8 cellular contexts compared by ENCODE assay signal in the genomic region with DNA sequence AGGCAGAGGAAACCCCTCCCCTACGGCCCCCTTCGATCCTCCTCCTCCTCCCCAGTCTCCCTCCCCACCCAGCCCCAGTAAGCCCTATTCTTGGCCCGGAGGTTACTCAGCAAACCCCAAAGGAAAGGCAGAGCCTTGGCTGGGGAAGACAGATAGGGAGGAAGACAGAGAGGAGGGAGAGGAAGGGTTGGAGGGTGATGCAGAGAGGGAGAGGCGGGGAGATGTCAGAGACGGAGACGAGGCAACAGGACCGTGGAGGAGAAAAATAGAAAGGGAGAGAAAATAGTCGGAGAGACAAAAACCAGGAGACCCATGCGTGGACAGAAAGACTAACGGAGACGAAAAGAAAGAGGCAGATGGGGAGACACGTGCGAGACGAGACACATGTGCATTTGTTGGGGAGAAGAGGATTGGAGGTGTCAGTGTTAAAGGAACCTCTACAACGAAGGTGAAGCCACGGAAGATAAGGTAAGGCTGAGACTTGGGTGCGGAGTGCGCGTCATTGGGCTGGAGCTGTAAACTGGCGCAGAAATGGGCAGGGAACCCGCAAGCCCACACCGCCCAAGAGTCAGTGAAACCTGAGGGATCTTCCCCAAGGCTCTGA. TPM values are rescaled to one million over a fixed set of nuclear protein-coding genes. Genes with fewer than 3 reads are reported as not detected.
DNase-seq lines count a peak whose midpoint lies in the region; ATAC-seq and TF ChIP-seq lines count a peak whose summit lies in the region.

No MANE protein-coding gene starts in this region.

- peaks cover 4% of the 10 kb centered on the region; the same call in 1 of the 2 replicates for H4K20me1 ChIP-seq in SU-DHL-6 (ENCODE audit: low read depth, low read length)

- H3K9me3 Mint-ChIP-seq in progenitor cell of endocrine pancreas (ENCODE audit: low read depth): no peaks in the 10 kb centered on the region

- H3K9me3 ChIP-seq in SU-DHL-6 (ENCODE audit: insufficient read depth, low read length): no peaks in the 10 kb centered on the region

- no peak overlapping the region for H2AFZ ChIP-seq in SU-DHL-6 (ENCODE audit: low read depth, low read length, severe bottlenecking)

- peak overlapping the region; percentile 74 for H3K4me2 ChIP-seq in SU-DHL-6 (ENCODE audit: low read depth, low read length, poor library complexity, severe bottlenecking)

- TF ChIP-seq CTCF in SU-DHL-6 (IDR thresholded peaks at IDR 0.05; ENCODE audit: insufficient read depth, low read length, poor library complexity, severe bottlenecking) (no peak), progenitor cell of endocrine pancreas (IDR thresholded peaks at IDR 0.05; ENCODE audit: unreplicated experiment) (no peak)

- ATAC-seq in GM18873 (IDR thresholded peaks at IDR 0.05; ENCODE audit: low FRiP score, unreplicated experiment): no peak

- H3K9ac ChIP-seq in SU-DHL-6 (ENCODE audit: low read length): peak overlapping the region; percentile 94

- peaks cover 14% of the 10 kb centered on the region for H3K4me1 Mint-ChIP-seq in progenitor cell of endocrine pancreas (ENCODE audit: low read depth)

- peaks cover 4% of the 10 kb centered on the region; the same call in 1 of the 2 replicates for H3F3A ChIP-seq in SU-DHL-6 (ENCODE audit: insufficient read depth)

- H3K27me3 ChIP-seq in SU-DHL-6 (ENCODE audit: low read length): no peaks in the 10 kb centered on the region

- no peak overlapping the region for H3K27ac Mint-ChIP-seq in progenitor cell of endocrine pancreas

- peak overlapping the region; percentile 52 for H3K4me3 Mint-ChIP-seq in progenitor cell of endocrine pancreas (ENCODE audit: low read depth)

- DNase-seq in activated CD8-positive, alpha-beta memory T cell treated with anti-CD3 and anti-CD28 coated beads for 24 hours: peak; percentile 69
- no peak for DNase-seq in activated CD8-positive, alpha-beta memory T cell treated with anti-CD3 and anti-CD28 coated beads, Interleukin-2, amount 50 U/mL, for 4 hours
- DNase-seq in fibroblast of peridontal ligament (ENCODE audit: extremely low read depth) (peak; percentile 16), progenitor cell of endocrine pancreas (ENCODE audit: low spot score, unreplicated experiment) (no peak), NCI-H1048 (lab: John Stamatoyannopoulos, UW) (no peak), SKM-1 treated with dmso at 0.1 percent for 144 hours (lab: John Stamatoyannopoulos, UW; ENCODE audit: unreplicated experiment) (no peak)

- peaks cover 49% of the 10 kb centered on the region for H3K27me3 Mint-ChIP-seq in progenitor cell of endocrine pancreas

- H3K4me3 ChIP-seq in SU-DHL-6 (ENCODE audit: insufficient read depth, low read length, poor library complexity, severe bottlenecking): peak overlapping the region; percentile 92

- H3K9me2 ChIP-seq in SU-DHL-6 (replicated peaks; ENCODE audit: insufficient read depth, low read length): no peaks in the 10 kb centered on the region

- H3K27ac ChIP-seq in SU-DHL-6 (ENCODE audit: low read depth, low read length): peak overlapping the region; percentile 86

- peaks cover 53% of the 10 kb centered on the region for H3K79me2 ChIP-seq in SU-DHL-6 (ENCODE audit: insufficient read depth, low read length)

- H3K36me3 ChIP-seq in SU-DHL-6 (ENCODE audit: low read length): peaks cover 3% of the 10 kb centered on the region; the same call in 1 of the 2 replicates

- H3K36me3 Mint-ChIP-seq in progenitor cell of endocrine pancreas (ENCODE audit: insufficient read depth): no peaks in the 10 kb centered on the region

RNA-seq across cellular contexts. Expression of gene TGFB1, which starts 2.9 kb away (rescaled TPM):
- 4.3 and 5.5 TPM in 2 replicates for total RNA-seq in progenitor cell of endocrine pancreas

RNA-seq across cellular contexts. Expression of gene B9D2, which starts 13.1 kb away (rescaled TPM):
- 8.6 and 10.7 TPM in 2 replicates for total RNA-seq in progenitor cell of endocrine pancreas

RNA-seq across cellular contexts. Expression of gene TMEM91, which starts 25.5 kb away (rescaled TPM):
- 12.8 and 14.3 TPM in 2 replicates for total RNA-seq in progenitor cell of endocrine pancreas

RNA-seq across cellular contexts. Expression of gene CCDC97, which starts 40.9 kb away (rescaled TPM):
- 44.9 and 46.5 TPM in 2 replicates for total RNA-seq in progenitor cell of endocrine pancreas

RNA-seq across cellular contexts. Expression of gene EXOSC5, which starts 46.3 kb away (rescaled TPM):
- 15.4 and 17.0 TPM in 2 replicates for total RNA-seq in progenitor cell of endocrine pancreas

Comparison
In these comparisons a context has a peak if more than half of its experiments do, and no peak if none do; other contexts are left out.
1. DNase-seq: peak in activated CD8-positive, alpha-beta memory T cell treated with anti-CD3 and anti-CD28 coated beads for 24 hours (single experiment) and fibroblast of peridontal ligament (single experiment); none in activated CD8-positive, alpha-beta memory T cell treated with anti-CD3 and anti-CD28 coated beads, Interleukin-2, amount 50 U/mL, for 4 hours (single experiment), progenitor cell of endocrine pancreas (single experiment), NCI-H1048 (single experiment) and SKM-1 treated with dmso at 0.1 percent for 144 hours (single experiment).